In the genomic region with DNA sequence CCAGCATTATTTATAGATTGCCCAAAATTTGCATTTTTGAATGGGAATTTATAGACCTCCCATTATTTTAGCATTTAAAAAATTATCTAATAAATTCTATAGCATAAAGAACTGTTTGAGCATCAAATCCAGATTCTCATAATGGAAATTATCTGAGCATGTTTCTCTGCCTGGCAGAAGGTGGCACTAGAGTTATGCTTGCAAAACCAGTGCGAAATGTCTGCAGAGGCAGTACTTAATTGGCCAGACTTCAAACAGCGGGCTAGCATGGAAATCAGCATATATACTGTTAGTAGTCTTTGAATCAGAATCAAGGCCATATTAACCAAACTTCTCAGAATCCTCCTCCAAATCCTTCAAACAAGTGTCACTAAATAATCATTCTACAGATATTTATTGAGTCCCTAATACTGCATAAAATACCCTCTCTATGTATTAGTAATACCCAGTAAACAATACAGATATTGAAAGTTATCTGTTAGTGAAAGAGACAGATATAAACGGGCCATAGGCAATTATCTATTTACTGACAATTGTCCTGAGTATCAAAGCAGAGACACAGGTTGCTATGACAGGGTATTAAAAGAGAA, we compare ENCODE assay signal across 8 cellular contexts.
DNase-seq lines count a peak whose midpoint lies in the region; ATAC-seq lines count a peak whose summit lies in the region.

No MANE protein-coding gene starts in this region.

- H3K27ac Mint-ChIP-seq in stimulated activated naive B cell treated with anti-CD40 and anti-IgM and Interleukin-4, amounts not matched to agents 10 μg/mL and 1 μg/mL and 100 μg/mL, for 72 hours: no peak overlapping the region

- H3K4me1 Mint-ChIP-seq in stimulated activated naive B cell treated with anti-CD40 and anti-IgM and Interleukin-4, amounts not matched to agents 10 μg/mL and 1 μg/mL and 100 μg/mL, for 72 hours: peaks cover 2 to 8% of the 10 kb centered on the region in 2 donors

- H3K4me3 Mint-ChIP-seq in stimulated activated naive B cell treated with anti-CD40 and anti-IgM and Interleukin-4, amounts not matched to agents 10 μg/mL and 1 μg/mL and 100 μg/mL, for 72 hours: no peak overlapping the region

- H3K27me3 Mint-ChIP-seq in stimulated activated naive B cell treated with anti-CD40 and anti-IgM and Interleukin-4, amounts not matched to agents 10 μg/mL and 1 μg/mL and 100 μg/mL, for 72 hours: no peaks in the 10 kb centered on the region

- H3K36me3 Mint-ChIP-seq in stimulated activated naive B cell treated with anti-CD40 and anti-IgM and Interleukin-4, amounts not matched to agents 10 μg/mL and 1 μg/mL and 100 μg/mL, for 72 hours: no peaks in the 10 kb centered on the region

- no peaks in the 10 kb centered on the region for H3K9me3 Mint-ChIP-seq in stimulated activated naive B cell treated with anti-CD40 and anti-IgM and Interleukin-4, amounts not matched to agents 10 μg/mL and 1 μg/mL and 100 μg/mL, for 72 hours

- peak; percentile 69 for DNase-seq in AG20443 (ENCODE audit: low spot score)
- peak; percentile 17 for DNase-seq in NCI-H2107 treated with DMSO at 0.1 percent for 48 hours (lab: John Stamatoyannopoulos, UW; ENCODE audit: unreplicated experiment)
- peak; percentile 56 for DNase-seq in amniotic stem cell (lab: John Stamatoyannopoulos, UW)
- peak; percentile 12 to 80 for DNase-seq in hippocampal formation (lab: John Stamatoyannopoulos, UW)
- no peak for DNase-seq in stimulated activated naive B cell treated with anti-CD40 and anti-IgM and Interleukin-4, amounts not matched to agents 10 μg/mL and 1 μg/mL and 100 μg/mL, for 72 hours
- DNase-seq in ecto neural progenitor cell (ENCODE audit: low spot score): no peak

- ATAC-seq in GM19351 (IDR thresholded peaks at IDR 0.05; ENCODE audit: unreplicated experiment) (peak; percentile 71), HG03097 (IDR thresholded peaks at IDR 0.05; ENCODE audit: low FRiP score, unreplicated experiment) (no peak)
- peak; percentile 73 to 75 for ATAC-seq in stimulated activated naive B cell treated with anti-CD40 and anti-IgM and Interleukin-4, amounts not matched to agents 10 μg/mL and 1 μg/mL and 100 μg/mL, for 72 hours (replicated peaks)

Comparison
In these comparisons a context has a peak if more than half of its experiments do, and no peak if none do; other contexts are left out.
1. DNase-seq: peak in AG20443 (single experiment), NCI-H2107 treated with DMSO at 0.1 percent for 48 hours (single experiment), amniotic stem cell (single experiment) and hippocampal formation (2 of 2); none in stimulated activated naive B cell treated with anti-CD40 and anti-IgM and Interleukin-4, amounts not matched to agents 10 μg/mL and 1 μg/mL and 100 μg/mL, for 72 hours (single experiment) and ecto neural progenitor cell (single experiment).